Comparison of ENCODE assay signal across 8 cellular contexts in the genomic region with DNA sequence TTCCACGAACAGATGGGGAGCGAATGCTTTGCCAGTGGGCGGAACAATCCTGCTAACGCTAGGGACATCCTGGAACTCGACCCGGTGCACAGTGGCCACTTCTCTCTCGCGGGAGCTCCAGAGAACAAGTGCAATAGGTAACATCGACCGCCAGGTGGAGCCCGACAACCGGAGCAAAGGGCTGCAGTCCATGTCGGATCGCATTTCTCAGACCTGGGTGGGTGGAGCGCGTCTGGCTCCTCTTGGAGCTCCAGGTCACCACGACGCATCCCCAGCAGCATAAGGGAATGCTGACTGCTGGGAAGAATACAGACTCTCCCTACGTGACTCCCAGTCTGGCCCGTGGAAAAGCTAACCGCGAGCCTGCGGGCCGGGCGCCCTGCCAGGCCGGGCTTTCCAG.
A peak's percentile ranks its signal among the peaks of the same experiment; 100 is the strongest.
DNase-seq lines count a peak whose midpoint lies in the region; ATAC-seq, FAIRE-seq and TF ChIP-seq lines count a peak whose summit lies in the region.
"Not testable (repeated sequence)": the region's sequence is repeated elsewhere in the genome, so short reads cannot be mapped to it uniquely, and the experiment has no call there.

No MANE protein-coding gene starts in this region.

- not testable (repeated sequence) for BruUV-seq in HepG2 (replicated peaks; lab: Mats Ljungman, UMichigan)

- not testable (repeated sequence) for H3K9me3 Mint-ChIP-seq in activated T-cell treated with anti-CD3 and anti-CD28 coated beads, Interleukin-2, amount 50 U/mL, for 4 hours

- H3K9me3 ChIP-seq in A549; MG63; HepG2 (ENCODE audit: low read length): not testable (repeated sequence)

- not testable (repeated sequence) for H3K79me2 ChIP-seq in HepG2 (ENCODE audit: insufficient read depth, low read length)

- H3K4me1 Mint-ChIP-seq in activated T-cell treated with anti-CD3 and anti-CD28 coated beads, Interleukin-2, amount 50 U/mL, for 4 hours (ENCODE audit: low read depth) = not testable (repeated sequence)

- H3K27ac ChIP-seq in A549; HepG2 (ENCODE audit: extremely low read length, insufficient read depth, low read length): not testable (repeated sequence)

- TF ChIP-seq EP300 in A549 (IDR thresholded peaks at IDR 0.05); HepG2 (IDR thresholded peaks at IDR 0.05; ENCODE audit: low read depth in 2 of 2, low read length in 2 of 2); HepG2 (CRISPR knock-in tag; IDR thresholded peaks at IDR 0.05; ENCODE audit: borderline replicate concordance): not testable (repeated sequence)

- no CpG with 5 or more reads among the region's 26 CpGs for WGBS in A549 (ENCODE audit: missing lambda C conversion rate)
- WGBS in HepG2 (ENCODE audit: low lambda C conversion rate) = no CpG with 5 or more reads among the region's 26 CpGs

- not testable (repeated sequence) for H3K27me3 Mint-ChIP-seq in activated T-cell treated with anti-CD3 and anti-CD28 coated beads, Interleukin-2, amount 50 U/mL, for 4 hours (ENCODE audit: low read depth)

- TF ChIP-seq CTCF in A549 (IDR thresholded peaks at IDR 0.05); HepG2 (CRISPR knock-in tag; IDR thresholded peaks at IDR 0.05): not testable (repeated sequence)
- TF ChIP-seq CTCF in fibroblast of pulmonary artery (IDR thresholded peaks at IDR 0.05; ENCODE audit: low read length, missing control alignments) = peak; percentile 5

- CTCF ChIA-PET in A549 (lab: Yijun Ruan, JAX); HepG2 (lab: Yijun Ruan, JAX; ENCODE audit: low intra/inter-chr PET ratio, low total read pairs): not testable (repeated sequence)

- H2AFZ ChIP-seq in HepG2 (ENCODE audit: low read length) = not testable (repeated sequence)

- in situ Hi-C loops in HepG2 (cut with HindIII; ENCODE audit: extremely low pct_ligation_motif_present, low pct_unique_long_range_greater_than_20kb) = not testable (repeated sequence)

- TF ChIP-seq RAD21 in A549 (conservative IDR thresholded peaks at IDR 0.05 in 1 of 2, IDR thresholded peaks at IDR 0.05 in 1 of 2); HepG2 (CRISPR knock-in tag; IDR thresholded peaks at IDR 0.05): not testable (repeated sequence)

- not testable (repeated sequence) for H3K4me3 ChIP-seq in A549; MG63; fibroblast of pulmonary artery (replicated peaks; ENCODE audit: low read depth, low read length); HepG2 (replicated peaks in 1 of 3; ENCODE audit: insufficient read depth in 1 of 3, low read depth in 2 of 3, low read length in 3 of 3)

- H3K4me3 Mint-ChIP-seq in activated T-cell treated with anti-CD3 and anti-CD28 coated beads, Interleukin-2, amount 50 U/mL, for 4 hours = not testable (repeated sequence)

- not testable (repeated sequence) for DNase-seq in A549 (ENCODE audit: low read depth in 1 of 2, low spot score in 1 of 2); activated T-cell treated with anti-CD3 and anti-CD28 coated beads, Interleukin-2, amount 50 U/mL, for 4 hours; fibroblast of pulmonary artery (ENCODE audit: low read depth); HepG2 (ENCODE audit: low spot score)
- DNase-seq in MG63 = peak; percentile 1

- H3K4me1 ChIP-seq in A549; HepG2 (ENCODE audit: insufficient read depth, low read length): not testable (repeated sequence)

- H3K36me3 ChIP-seq in MG63; HepG2 (replicated peaks in 1 of 2; ENCODE audit: control insufficient read depth in 1 of 2, insufficient read depth in 2 of 2, low read length in 2 of 2): not testable (repeated sequence)

- H3K4me2 ChIP-seq in A549; HepG2 (ENCODE audit: low read depth, low read length): not testable (repeated sequence)

- H3K36me3 Mint-ChIP-seq in activated T-cell treated with anti-CD3 and anti-CD28 coated beads, Interleukin-2, amount 50 U/mL, for 4 hours (ENCODE audit: insufficient read depth) = not testable (repeated sequence)

- peak; percentile 93 to 100 for ATAC-seq in A549
- peak; percentile 91 for ATAC-seq in GM18868 (IDR thresholded peaks at IDR 0.05; ENCODE audit: unreplicated experiment)
- peak; percentile 67 for ATAC-seq in GM21723 (IDR thresholded peaks at IDR 0.05; ENCODE audit: unreplicated experiment)
- peak; percentile 84 for ATAC-seq in HG02981 (IDR thresholded peaks at IDR 0.05; ENCODE audit: unreplicated experiment)
- peak; percentile 72 to 75 for ATAC-seq in activated T-cell treated with anti-CD3 and anti-CD28 coated beads, Interleukin-2, amount 50 U/mL, for 4 hours
- peak; percentile 62; the same call in 2 of the 3 replicates for ATAC-seq in HepG2

- intact Hi-C loops in HepG2 (cut with micrococcal nuclease; ENCODE audit: unreplicated experiment) = not testable (repeated sequence)

- H4K20me1 ChIP-seq in HepG2 (ENCODE audit: insufficient read depth, low read length) = not testable (repeated sequence)

- not testable (repeated sequence) for H3K27me3 ChIP-seq in MG63; HepG2 (ENCODE audit: control insufficient read depth in 1 of 2, insufficient read depth in 2 of 2, low read length in 2 of 2)

- not testable (repeated sequence) for H3K9ac ChIP-seq in HepG2 (ENCODE audit: insufficient read depth, low read depth, low read length)

- TF ChIP-seq POLR2A in A549 (IDR thresholded peaks at IDR 0.05; ENCODE audit: low read length); HepG2 (IDR thresholded peaks at IDR 0.05; ENCODE audit: insufficient read depth in 1 of 2, low read depth in 2 of 2, low read length in 2 of 2): not testable (repeated sequence)

- POLR2A ChIA-PET in A549 (lab: Yijun Ruan, JAX); HepG2 (lab: Yijun Ruan, JAX): not testable (repeated sequence)

- not testable (repeated sequence) for FAIRE-seq in A549 (lab: Jason Lieb, UNC); HepG2 (lab: Jason Lieb, UNC)
